2 cellular contexts compared by ENCODE assay signal in genomic region chr15:68057089-68057488, GRCh38.
TF ChIP-seq lines count a peak whose summit lies in the region.

No MANE protein-coding gene starts in this region.

TF ChIP-seq in IMR-90, 13 proteins besides CTCF, POLR2A, EP300 and RAD21:
- TF ChIP-seq ELK1 (IDR thresholded peaks at IDR 0.05; ENCODE audit: borderline replicate concordance, low read depth, low read length) (no peak), CEBPB (IDR thresholded peaks at IDR 0.05; ENCODE audit: low read depth, low read length) (peak; percentile 43; the same call in 1 of the 2 replicates), BHLHE40 (IDR thresholded peaks at IDR 0.05; ENCODE audit: low read depth, low read length) (no peak), NFE2L2 (IDR thresholded peaks at IDR 0.05; ENCODE audit: low read depth, low read length) (no peak)

TF ChIP-seq in K562, 482 proteins besides CTCF, POLR2A, EP300 and RAD21:
- peak; percentile 45 for TF ChIP-seq CEBPB (tag; IDR thresholded peaks at IDR 0.05)
- TF ChIP-seq ZNF431 (CRISPR knock-in tag; IDR thresholded peaks at IDR 0.05) = no peak
TF ChIP-seq in K562: peak in this region for 1.
